ENCODE assay signal across 11 cellular contexts in genomic region chr16:73171901-73172619, GRCh38.
DNase-seq lines count a peak whose midpoint lies in the region; ATAC-seq, FAIRE-seq and TF ChIP-seq lines count a peak whose summit lies in the region.
"Had no signal": no experiment of that assay in that cellular context is flagged by ENCODE, and none has a peak within 500 bp of the region (broad histone marks: within the 10 kb centered on the region; RNA-seq: fewer than 3 reads in every experiment).

No MANE protein-coding gene starts in this region.

- peak; percentile 18 for ATAC-seq in GM23338
- ATAC-seq in SK-N-SH treated with all-trans-retinoic acid at 6 μM for 48 hours = peak; percentile 64
- no peak for ATAC-seq in GM21390 (IDR thresholded peaks at IDR 0.05; ENCODE audit: unreplicated experiment)
- no peak for ATAC-seq in HG02870 (IDR thresholded peaks at IDR 0.05; ENCODE audit: unreplicated experiment)
- ATAC-seq: K562, T-helper 17 cell had no signal

- H3K9me3 ChIP-seq in right atrium auricular region (no peaks in the 10 kb centered on the region), sigmoid colon (no peaks in the 10 kb centered on the region)

- H3K4me2 ChIP-seq in GM23338 = peak overlapping the region; percentile 64

- H3K27me3 Mint-ChIP-seq in GM23338 (ENCODE audit: insufficient read depth, low read depth, poor library complexity) = peaks cover 21% of the 10 kb centered on the region

- no peak for TF ChIP-seq POLR2A in sigmoid colon (IDR thresholded peaks at IDR 0.05)
- TF ChIP-seq POLR2A in H54 (IDR thresholded peaks at IDR 0.05; ENCODE audit: low read depth, low read length) = no peak

- intact Hi-C loops in sigmoid colon (cut with DNase I) = loop anchor here (5.0 to 10.0 kb wide), 2 partner anchors 100 to 237 kb away; no protein-coding TSS in a partner anchor

- H2AFZ ChIP-seq in GM23338 = peak overlapping the region; percentile 61

- no peak for TF ChIP-seq CTCF in GM23338 (conservative IDR thresholded peaks at IDR 0.05; ENCODE audit: low read depth in 2 of 2)
- TF ChIP-seq CTCF in right atrium auricular region (IDR thresholded peaks at IDR 0.05) = no peak
- no peak for TF ChIP-seq CTCF in sigmoid colon (IDR thresholded peaks at IDR 0.05)

- peak overlapping the region; percentile 8; the same call in 1 of the 3 replicates for H3K4me3 Mint-ChIP-seq in GM23338
- H3K4me3 Mint-ChIP-seq: T-helper 17 cell had no signal

- WGBS in sigmoid colon, 2 donors = 49 to 76% methylated on average over 25 of the region's 25 CpGs

- no peak for FAIRE-seq in H54 (lab: Jason Lieb, UNC)
- FAIRE-seq: K562 had no signal

- H3K9me3 Mint-ChIP-seq in GM23338 = no peaks in the 10 kb centered on the region

- H3K79me2 ChIP-seq in GM23338 (replicated peaks; ENCODE audit: insufficient read depth) = no peaks in the 10 kb centered on the region

- H3K27me3 ChIP-seq in GM23338 (ENCODE audit: insufficient read depth) (no peaks in the 10 kb centered on the region), right atrium auricular region (no peaks in the 10 kb centered on the region), sigmoid colon (no peaks in the 10 kb centered on the region)

- H3K27ac Mint-ChIP-seq in GM23338 = no peak overlapping the region
- H3K27ac Mint-ChIP-seq: T-helper 17 cell had no signal

- peaks cover 50% of the 10 kb centered on the region for H3K4me1 Mint-ChIP-seq in GM23338

- H3K4me3 ChIP-seq in GM23338 (no peak overlapping the region), right atrium auricular region (no peak overlapping the region), sigmoid colon (no peak overlapping the region)
- H3K4me3 ChIP-seq: K562, lung had no signal

- H3K9me2 ChIP-seq in GM23338 (ENCODE audit: insufficient read depth) = no peaks in the 10 kb centered on the region

- no peaks in the 10 kb centered on the region for H4K20me1 ChIP-seq in GM23338 (replicated peaks; ENCODE audit: insufficient read depth)

- H3F3A ChIP-seq in GM23338 (replicated peaks; ENCODE audit: low read depth) = peaks cover 3% of the 10 kb centered on the region; the same call in 1 of the 2 replicates

- no peak for TF ChIP-seq EP300 in sigmoid colon (IDR thresholded peaks at IDR 0.05)

- H3K27ac ChIP-seq in GM23338 (ENCODE audit: low read depth) (no peak overlapping the region), right atrium auricular region (peak overlapping the region; percentile 57 to 74), sigmoid colon (peak overlapping the region; percentile 53 to 70 (median 66))

- DNase-seq in GM23338 (ENCODE audit: low spot score) (no peak), right atrium auricular region (ENCODE audit: low spot score) (no peak), sigmoid colon (no peak), H54 (ENCODE audit: insufficient read length, low spot score) (no peak), D341Med (ENCODE audit: low spot score) (no peak)
- DNase-seq: T-helper 17 cell had no signal

- H3K36me3 ChIP-seq in GM23338 (ENCODE audit: insufficient read depth) = no peaks in the 10 kb centered on the region
- H3K36me3 ChIP-seq in right atrium auricular region = no peaks in the 10 kb centered on the region
- H3K36me3 ChIP-seq in sigmoid colon = no peaks in the 10 kb centered on the region

- H3K36me3 Mint-ChIP-seq in GM23338 (ENCODE audit: low read depth) = no peaks in the 10 kb centered on the region

- H3K4me1 ChIP-seq in GM23338 (ENCODE audit: insufficient read depth) (peaks cover 27% of the 10 kb centered on the region), right atrium auricular region (peaks cover 0 to 6% of the 10 kb centered on the region in 2 donors), sigmoid colon (peaks cover 0 to 22% (median 15%) of the 10 kb centered on the region in 4 donors)

TF ChIP-seq in GM23338, 12 proteins besides CTCF, POLR2A, EP300 and RAD21 (continues in another document):
- TF ChIP-seq ZNF331 (CRISPR knock-in tag; IDR thresholded peaks at IDR 0.05; ENCODE audit: low read depth) = no peak

TF ChIP-seq in SK-N-SH treated with all-trans-retinoic acid at 6 μM for 48 hours, 23 proteins besides CTCF, POLR2A, EP300 and RAD21 (continues in another document):
- no peak for TF ChIP-seq ZC3H10 (CRISPR knock-in tag; IDR thresholded peaks at IDR 0.05)
- no peak for TF ChIP-seq BACH2 (CRISPR knock-in tag; IDR thresholded peaks at IDR 0.05; ENCODE audit: borderline replicate concordance)
- TF ChIP-seq, protein P1, sequence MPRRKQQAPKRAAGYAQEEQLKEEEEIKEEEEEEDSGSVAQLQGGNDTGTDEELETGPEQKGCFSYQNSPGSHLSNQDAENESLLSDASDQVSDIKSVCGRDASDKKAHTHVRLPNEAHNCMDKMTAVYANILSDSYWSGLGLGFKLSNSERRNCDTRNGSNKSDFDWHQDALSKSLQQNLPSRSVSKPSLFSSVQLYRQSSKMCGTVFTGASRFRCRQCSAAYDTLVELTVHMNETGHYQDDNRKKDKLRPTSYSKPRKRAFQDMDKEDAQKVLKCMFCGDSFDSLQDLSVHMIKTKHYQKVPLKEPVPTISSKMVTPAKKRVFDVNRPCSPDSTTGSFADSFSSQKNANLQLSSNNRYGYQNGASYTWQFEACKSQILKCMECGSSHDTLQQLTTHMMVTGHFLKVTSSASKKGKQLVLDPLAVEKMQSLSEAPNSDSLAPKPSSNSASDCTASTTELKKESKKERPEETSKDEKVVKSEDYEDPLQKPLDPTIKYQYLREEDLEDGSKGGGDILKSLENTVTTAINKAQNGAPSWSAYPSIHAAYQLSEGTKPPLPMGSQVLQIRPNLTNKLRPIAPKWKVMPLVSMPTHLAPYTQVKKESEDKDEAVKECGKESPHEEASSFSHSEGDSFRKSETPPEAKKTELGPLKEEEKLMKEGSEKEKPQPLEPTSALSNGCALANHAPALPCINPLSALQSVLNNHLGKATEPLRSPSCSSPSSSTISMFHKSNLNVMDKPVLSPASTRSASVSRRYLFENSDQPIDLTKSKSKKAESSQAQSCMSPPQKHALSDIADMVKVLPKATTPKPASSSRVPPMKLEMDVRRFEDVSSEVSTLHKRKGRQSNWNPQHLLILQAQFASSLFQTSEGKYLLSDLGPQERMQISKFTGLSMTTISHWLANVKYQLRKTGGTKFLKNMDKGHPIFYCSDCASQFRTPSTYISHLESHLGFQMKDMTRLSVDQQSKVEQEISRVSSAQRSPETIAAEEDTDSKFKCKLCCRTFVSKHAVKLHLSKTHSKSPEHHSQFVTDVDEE (CRISPR knock-in tag; IDR thresholded peaks at IDR 0.05) = 0 out of 2 replicates have a peak, but pooled peaks have one; percentile 51
- no peak for TF ChIP-seq ISL1 (CRISPR knock-in tag; IDR thresholded peaks at IDR 0.05)
- TF ChIP-seq POU6F1 (CRISPR knock-in tag; IDR thresholded peaks at IDR 0.05; ENCODE audit: borderline replicate concordance, low read depth) = 0 out of 2 replicates have a peak, but pooled peaks have one; percentile 52
- TF ChIP-seq OSR1 (CRISPR knock-in tag; IDR thresholded peaks at IDR 0.05) = no peak
- TF ChIP-seq ZNF8 (CRISPR knock-in tag; IDR thresholded peaks at IDR 0.05) = no peak
- peak; percentile 27; the same call in 1 of the 2 replicates for TF ChIP-seq RARB (CRISPR knock-in tag; IDR thresholded peaks at IDR 0.05)
- TF ChIP-seq ZNF565 (CRISPR knock-in tag; conservative IDR thresholded peaks at IDR 0.05; ENCODE audit: low read depth) = no peak
- TF ChIP-seq SNAI2 (CRISPR knock-in tag; IDR thresholded peaks at IDR 0.05) = peak; percentile 85
- TF ChIP-seq PPARA (CRISPR knock-in tag; IDR thresholded peaks at IDR 0.05; ENCODE audit: borderline replicate concordance) = no peak
- no peak for TF ChIP-seq ESRRG (CRISPR knock-in tag; IDR thresholded peaks at IDR 0.05)
- TF ChIP-seq CSDC2 (CRISPR knock-in tag; IDR thresholded peaks at IDR 0.05) = peak; percentile 91; the same call in 1 of the 2 replicates
- TF ChIP-seq ZNF70 (CRISPR knock-in tag; IDR thresholded peaks at IDR 0.05) = no peak
- no peak for TF ChIP-seq TOX (CRISPR knock-in tag; IDR thresholded peaks at IDR 0.05; ENCODE audit: borderline replicate concordance)
- peak; percentile 81 for TF ChIP-seq ZFP3 (CRISPR knock-in tag; IDR thresholded peaks at IDR 0.05)
- TF ChIP-seq, protein P2, sequence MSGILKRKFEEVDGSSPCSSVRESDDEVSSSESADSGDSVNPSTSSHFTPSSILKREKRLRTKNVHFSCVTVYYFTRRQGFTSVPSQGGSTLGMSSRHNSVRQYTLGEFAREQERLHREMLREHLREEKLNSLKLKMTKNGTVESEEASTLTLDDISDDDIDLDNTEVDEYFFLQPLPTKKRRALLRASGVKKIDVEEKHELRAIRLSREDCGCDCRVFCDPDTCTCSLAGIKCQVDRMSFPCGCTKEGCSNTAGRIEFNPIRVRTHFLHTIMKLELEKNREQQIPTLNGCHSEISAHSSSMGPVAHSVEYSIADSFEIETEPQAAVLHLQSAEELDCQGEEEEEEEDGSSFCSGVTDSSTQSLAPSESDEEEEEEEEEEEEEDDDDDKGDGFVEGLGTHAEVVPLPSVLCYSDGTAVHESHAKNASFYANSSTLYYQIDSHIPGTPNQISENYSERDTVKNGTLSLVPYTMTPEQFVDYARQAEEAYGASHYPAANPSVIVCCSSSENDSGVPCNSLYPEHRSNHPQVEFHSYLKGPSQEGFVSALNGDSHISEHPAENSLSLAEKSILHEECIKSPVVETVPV (CRISPR knock-in tag; IDR thresholded peaks at IDR 0.05) = no peak
- TF ChIP-seq ZFP30 (CRISPR knock-in tag; IDR thresholded peaks at IDR 0.05) = no peak

Comparison
In these comparisons a context has a peak if more than half of its experiments do, and no peak if none do; other contexts are left out.
1. ATAC-seq: peak in GM23338 (single experiment) and SK-N-SH treated with all-trans-retinoic acid at 6 μM for 48 hours (single experiment); none in GM21390 (single experiment) and HG02870 (single experiment).